12 cellular contexts compared by ENCODE assay signal in genomic region chr15:81275711-81276417, GRCh38. TPM values are rescaled to one million over a fixed set of nuclear protein-coding genes. Genes with fewer than 3 reads are reported as not detected.
A peak's percentile ranks its signal among the peaks of the same experiment; 100 is the strongest.
DNase-seq lines count a peak whose midpoint lies in the region; ATAC-seq, FAIRE-seq and TF ChIP-seq lines count a peak whose summit lies in the region.
"Had no signal": no experiment of that assay in that cellular context is flagged by ENCODE, and none has a peak within 500 bp of the region (broad histone marks: within the 10 kb centered on the region; RNA-seq: fewer than 3 reads in every experiment).

No MANE protein-coding gene starts in this region.

- H3K9me3 ChIP-seq in liver (ENCODE audit: control insufficient read depth in 4 of 4, low read length in 3 of 4) (no peaks in the 10 kb centered on the region), HepG2 (ENCODE audit: low read length) (no peaks in the 10 kb centered on the region), body of pancreas (no peaks in the 10 kb centered on the region), mesenchymal stem cell (ENCODE audit: control insufficient read depth, low read length) (peaks cover 14% of the 10 kb centered on the region), aorta (ENCODE audit: control insufficient read depth, low read length) (no peaks in the 10 kb centered on the region), PC-9 (ENCODE audit: insufficient read depth, low read depth) (no peaks in the 10 kb centered on the region)

- no peak overlapping the region for H2BK120ac ChIP-seq in mesenchymal stem cell (ENCODE audit: low read depth, low read length)

- no peak for TF ChIP-seq EP300 in HepG2 (IDR thresholded peaks at IDR 0.05; ENCODE audit: low read depth in 2 of 2, low read length in 2 of 2)
- TF ChIP-seq EP300 in HepG2 (CRISPR knock-in tag; IDR thresholded peaks at IDR 0.05; ENCODE audit: borderline replicate concordance): no peak

- H3K9ac ChIP-seq in liver (ENCODE audit: low read depth in 1 of 2, low read length in 2 of 2) (peak overlapping the region in 1 of 2 donors; percentile 23), HepG2 (ENCODE audit: insufficient read depth, low read depth, low read length) (no peak overlapping the region), mesenchymal stem cell (ENCODE audit: low read length) (peak overlapping the region; percentile 62)

- no peaks in the 10 kb centered on the region for H3K79me1 ChIP-seq in mesenchymal stem cell (replicated peaks; ENCODE audit: low read length, poor library complexity, severe bottlenecking)

- no peak overlapping the region for H2BK5ac ChIP-seq in mesenchymal stem cell (ENCODE audit: low read depth, low read length, poor library complexity, severe bottlenecking)

- no peak overlapping the region for H3K18ac ChIP-seq in mesenchymal stem cell (ENCODE audit: low read depth in 1 of 2, low read length in 2 of 2)

- no peak for TF ChIP-seq POLR2A in HepG2 (IDR thresholded peaks at IDR 0.05; ENCODE audit: insufficient read depth in 1 of 2, low read depth in 2 of 2, low read length in 2 of 2)
- no peak for TF ChIP-seq POLR2A in body of pancreas (IDR thresholded peaks at IDR 0.05)

- 70% methylated on average over 4 of the region's 4 CpGs for WGBS in liver
- WGBS in HepG2 (ENCODE audit: low lambda C conversion rate): 19% methylated on average over 4 of the region's 4 CpGs
- 73 to 74% methylated on average over 4 of the region's 4 CpGs for WGBS in body of pancreas, 2 donors
- 82% methylated on average over 3 of the region's 4 CpGs for WGBS in mesenchymal stem cell
- 73 to 74% methylated on average over 4 of the region's 4 CpGs for WGBS in aorta, 2 donors

- in situ Hi-C loops in HepG2 (cut with HindIII; ENCODE audit: extremely low pct_ligation_motif_present, low pct_unique_long_range_greater_than_20kb): loop anchor here (5.0 kb wide), 1 partner anchor 126 kb away; no protein-coding TSS in a partner anchor

- H3K27me3 ChIP-seq in liver (ENCODE audit: control insufficient read depth in 4 of 4, insufficient read depth in 4 of 4, low read length in 3 of 4): no peaks in the 10 kb centered on the region
- H3K27me3 ChIP-seq in HepG2 (ENCODE audit: control insufficient read depth in 1 of 2, insufficient read depth in 2 of 2, low read length in 2 of 2): peaks cover 0 to 2% of the 10 kb centered on the region in 2 experiments; a peak in 1 of 5 replicates
- H3K27me3 ChIP-seq in body of pancreas: no peaks in the 10 kb centered on the region
- peaks cover 5 to 39% of the 10 kb centered on the region in 2 experiments for H3K27me3 ChIP-seq in mesenchymal stem cell (ENCODE audit: control insufficient read depth in 1 of 2, insufficient read depth in 1 of 2, low read length in 2 of 2)
- no peaks in the 10 kb centered on the region for H3K27me3 ChIP-seq in aorta (ENCODE audit: control insufficient read depth in 1 of 2, insufficient read depth in 2 of 2, low read length in 1 of 2)
- H3K27me3 ChIP-seq in PC-9 (ENCODE audit: insufficient read depth, low read depth): peaks cover 38% of the 10 kb centered on the region
- H3K27me3 ChIP-seq: brain microvascular endothelial cell had no signal

- H3K23ac ChIP-seq in mesenchymal stem cell (ENCODE audit: low read length in 2 of 2): no peak overlapping the region

- H4K8ac ChIP-seq in mesenchymal stem cell (ENCODE audit: low read length): no peak overlapping the region

- no peak overlapping the region for H2BK15ac ChIP-seq in mesenchymal stem cell (ENCODE audit: low read depth, poor library complexity, severe bottlenecking)

- H3K4me2 ChIP-seq in HepG2 (ENCODE audit: low read depth, low read length) (no peak overlapping the region), mesenchymal stem cell (ENCODE audit: low read length, poor library complexity, severe bottlenecking) (no peak overlapping the region), PC-9 (no peak overlapping the region)

- no peak overlapping the region for H2AK5ac ChIP-seq in mesenchymal stem cell (ENCODE audit: low read length, severe bottlenecking)

- H3F3A ChIP-seq in PC-9 (ENCODE audit: insufficient read depth, low read depth): no peaks in the 10 kb centered on the region

- BruUV-seq in HepG2 (replicated peaks; lab: Mats Ljungman, UMichigan): no TSS peak
- BruUV-seq in PC-9 (replicated peaks; lab: Mats Ljungman, UMichigan): no TSS peak

- FAIRE-seq in HepG2 (lab: Jason Lieb, UNC): no peak
- FAIRE-seq: G401.6, TTC549 had no signal

- H2AFZ ChIP-seq in HepG2 (ENCODE audit: low read length) (no peak overlapping the region), mesenchymal stem cell (ENCODE audit: low read depth, low read length) (no peak overlapping the region), PC-9 (no peak overlapping the region)

- H3K4ac ChIP-seq in mesenchymal stem cell (ENCODE audit: low read depth in 1 of 2, low read length in 2 of 2): no peak overlapping the region

- H3K4me3 ChIP-seq in liver (ENCODE audit: low read depth in 1 of 3, low read length in 3 of 3): no peak overlapping the region
- H3K4me3 ChIP-seq in HepG2 (replicated peaks in 1 of 3; ENCODE audit: insufficient read depth in 1 of 3, low read depth in 2 of 3, low read length in 3 of 3): no peak overlapping the region
- no peak overlapping the region for H3K4me3 ChIP-seq in body of pancreas
- H3K4me3 ChIP-seq in mesenchymal stem cell (ENCODE audit: insufficient read depth in 1 of 2, low read depth in 1 of 2, low read length in 2 of 2): no peak overlapping the region
- H3K4me3 ChIP-seq in aorta (ENCODE audit: low read length in 2 of 2): no peak overlapping the region
- H3K4me3 ChIP-seq in PC-9: no peak overlapping the region

- H3K14ac ChIP-seq in mesenchymal stem cell (ENCODE audit: low read length in 2 of 2): no peak overlapping the region

- POLR2A ChIA-PET in HepG2 (lab: Yijun Ruan, JAX): no interaction called here
- POLR2A ChIA-PET in PC-9 (lab: Charles Lee; ENCODE audit: unreplicated experiment): no interaction called here

- TF ChIP-seq CTCF in liver (IDR thresholded peaks at IDR 0.05; ENCODE audit: low read depth, low read length, missing input control): no peak
- no peak for TF ChIP-seq CTCF in HepG2 (CRISPR knock-in tag; IDR thresholded peaks at IDR 0.05)
- no peak for TF ChIP-seq CTCF in body of pancreas (IDR thresholded peaks at IDR 0.05)
- no peak for TF ChIP-seq CTCF in PC-9 (conservative IDR thresholded peaks at IDR 0.05)

- H3K27ac ChIP-seq in liver (ENCODE audit: low read depth in 1 of 2, low read length in 2 of 2): peak overlapping the region; percentile 45 to 62
- no peak overlapping the region for H3K27ac ChIP-seq in HepG2 (ENCODE audit: extremely low read length, insufficient read depth, low read length)
- peak overlapping the region in 3 of 4 donors; percentile 10 to 38 (median 31) for H3K27ac ChIP-seq in body of pancreas
- no peak overlapping the region for H3K27ac ChIP-seq in mesenchymal stem cell (ENCODE audit: low read length, poor library complexity, severe bottlenecking)
- H3K27ac ChIP-seq in aorta (ENCODE audit: low read depth in 1 of 2, low read length in 2 of 2): no peak overlapping the region
- no peak overlapping the region for H3K27ac ChIP-seq in PC-9
- H3K27ac ChIP-seq: brain microvascular endothelial cell, epithelial cell of prostate had no signal

- intact Hi-C loops in HepG2 (cut with micrococcal nuclease; ENCODE audit: unreplicated experiment) (loop anchor here (1.0 kb wide), 1 partner anchor 61 kb away; no protein-coding TSS in a partner anchor), body of pancreas (cut with DNase I) (no loop called here), aorta (cut with DNase I) (loop anchor here (2.0 to 5.0 kb wide), 2 partner anchors 61 to 125 kb away; no protein-coding TSS in a partner anchor), PC-9 (cut with micrococcal nuclease; ENCODE audit: unreplicated experiment) (loop anchor here (1.0 to 5.0 kb wide), 3 partner anchors 60 to 206 kb away; no protein-coding TSS in a partner anchor)

- H2BK12ac ChIP-seq in mesenchymal stem cell (ENCODE audit: low read length in 2 of 2): no peak overlapping the region

- DNase-seq in HepG2 (ENCODE audit: low spot score) (no peak), body of pancreas (no peak), mesenchymal stem cell (no peak), aorta (no peak), PC-9 (no peak), MV-4-11 (lab: John Stamatoyannopoulos, UW) (no peak)

- no peaks in the 10 kb centered on the region for H3K9me2 ChIP-seq in PC-9 (ENCODE audit: insufficient read depth)

- H4K20me1 ChIP-seq in HepG2 (ENCODE audit: insufficient read depth, low read length) (no peaks in the 10 kb centered on the region), PC-9 (ENCODE audit: insufficient read depth) (no peaks in the 10 kb centered on the region)

- no peak overlapping the region for H4K91ac ChIP-seq in mesenchymal stem cell (ENCODE audit: low read length)

- TF ChIP-seq RAD21 in liver (IDR thresholded peaks at IDR 0.05): peak; percentile 14 to 38
- no peak for TF ChIP-seq RAD21 in HepG2 (CRISPR knock-in tag; IDR thresholded peaks at IDR 0.05)

- H3K36me3 ChIP-seq in liver (ENCODE audit: control insufficient read depth in 4 of 4, insufficient read depth in 3 of 4, low read depth in 1 of 4, low read length in 3 of 4): no peaks in the 10 kb centered on the region
- no peaks in the 10 kb centered on the region for H3K36me3 ChIP-seq in HepG2 (replicated peaks in 1 of 2; ENCODE audit: control insufficient read depth in 1 of 2, insufficient read depth in 2 of 2, low read length in 2 of 2)
- no peaks in the 10 kb centered on the region for H3K36me3 ChIP-seq in body of pancreas (replicated peaks in 1 of 2; ENCODE audit: insufficient read depth in 1 of 2, low read depth in 2 of 2)
- H3K36me3 ChIP-seq in mesenchymal stem cell (ENCODE audit: control insufficient read depth in 1 of 2, insufficient read depth in 2 of 2, low read depth in 1 of 2, low read length in 2 of 2): peaks cover 0 to 7% of the 10 kb centered on the region in 2 experiments
- H3K36me3 ChIP-seq in aorta (ENCODE audit: control insufficient read depth in 1 of 2, insufficient read depth in 2 of 2, low read length in 1 of 2): no peaks in the 10 kb centered on the region
- H3K36me3 ChIP-seq in PC-9 (ENCODE audit: low read depth): no peaks in the 10 kb centered on the region
- H3K36me3 ChIP-seq: brain microvascular endothelial cell had no signal

- CTCF ChIA-PET in HepG2 (lab: Yijun Ruan, JAX; ENCODE audit: low intra/inter-chr PET ratio, low total read pairs) (interaction anchor here (1.0 to 2.2 kb wide), 4 partner anchors 61 to 205 kb away, joined by 3 to 24 read pairs (median 7); no protein-coding TSS in a partner anchor), PC-9 (lab: Charles Lee) (interaction anchor here (0.6 kb wide), 2 partner anchors 184 to 223 kb away, joined by 3 to 4 read pairs; no protein-coding TSS in a partner anchor)

- H3K79me2 ChIP-seq in HepG2 (ENCODE audit: insufficient read depth, low read length): no peaks in the 10 kb centered on the region
- no peaks in the 10 kb centered on the region for H3K79me2 ChIP-seq in PC-9 (ENCODE audit: low read depth)

- peaks cover 16 to 63% (median 54%) of the 10 kb centered on the region in 4 donors for H3K4me1 ChIP-seq in liver (ENCODE audit: control insufficient read depth in 4 of 4, insufficient read depth in 4 of 4, low read length in 3 of 4)
- no peaks in the 10 kb centered on the region for H3K4me1 ChIP-seq in HepG2 (ENCODE audit: insufficient read depth, low read length)
- H3K4me1 ChIP-seq in body of pancreas: peaks cover 22% of the 10 kb centered on the region
- H3K4me1 ChIP-seq in mesenchymal stem cell (ENCODE audit: control insufficient read depth, insufficient read depth, low read depth, low read length): peaks cover 10% of the 10 kb centered on the region
- no peaks in the 10 kb centered on the region for H3K4me1 ChIP-seq in aorta (ENCODE audit: control insufficient read depth in 1 of 2, insufficient read depth in 2 of 2, low read length in 2 of 2)
- H3K4me1 ChIP-seq in PC-9 (replicated peaks; ENCODE audit: insufficient read depth): no peaks in the 10 kb centered on the region

- ATAC-seq in HepG2 (no peak), body of pancreas (peak; percentile 51), aorta (ENCODE audit: low FRiP score) (peak; percentile 49), GM19324 (IDR thresholded peaks at IDR 0.05; ENCODE audit: low FRiP score, unreplicated experiment) (no peak)

RNA-seq across cellular contexts. Expression of gene STARD5, which starts 48.1 kb away (rescaled TPM):
- total RNA-seq in liver (10 to 100 TPM in 1 of 2 donors, 1 to 10 TPM in 1; 1.1 to 45.3 TPM), HepG2 (2016; rRNA removed; fragmentation: Illumina TruSeq; extraction: Trizol) (1.6 and 3.1 TPM in 2 replicates), body of pancreas (1 to 10 TPM; 1.3 to 9.6 TPM), aorta (1 to 10 TPM; 2.2 to 7.0 TPM), PC-9 (2021) (0.41 and 0.80 TPM in 2 replicates)
- polyA plus RNA-seq in liver (10 to 100 TPM; 26.1 to 47.0 TPM), HepG2 (2011; rRNA removed) (3.5 TPM in 2 replicates), aorta (10 to 100 TPM in 1 of 2 donors, 1 to 10 TPM in 1; 3.6 to 10.3 TPM)
- total RNA-seq in HepG2 (2016; cell fraction: cytosol; rRNA removed; fragmentation: Illumina TruSeq; extraction: Trizol; ENCODE audit: low read depth): 1.0 and 1.6 TPM in 2 replicates
- total RNA-seq in HepG2 (2016; cell fraction: insoluble cytoplasmic fraction; rRNA removed; fragmentation: Illumina TruSeq; extraction: Trizol): 0.79 and 2.3 TPM in 2 replicates
- 1.0 and 1.2 TPM in 2 replicates for total RNA-seq in HepG2 (2016; cell fraction: membrane; rRNA removed; fragmentation: Illumina TruSeq; extraction: Trizol)
- 3.9 and 5.4 TPM in 2 replicates for total RNA-seq in HepG2 (2016; cell fraction: nucleus; rRNA removed; fragmentation: Illumina TruSeq; extraction: Trizol)
- 2.2 and 2.3 TPM in 2 replicates for polyA plus RNA-seq in HepG2 (2011; cell fraction: cytosol; rRNA removed)
- polyA plus RNA-seq in HepG2 (2011; cell fraction: nucleus; rRNA removed): 13.0 and 14.0 TPM in 2 replicates
- 0.79 and 0.84 TPM in 2 replicates for polyA plus RNA-seq in HepG2 (2012)
- 0.96 and 0.98 TPM in 2 replicates for polyA plus RNA-seq in HepG2 (2016; cell fraction: cytosol; fragmentation: Illumina TruSeq; extraction: Trizol; ENCODE audit: low read depth)
- polyA plus RNA-seq in HepG2 (2016; cell fraction: insoluble cytoplasmic fraction; fragmentation: Illumina TruSeq; extraction: Trizol; ENCODE audit: low read depth): 1.8 and 2.1 TPM in 2 replicates
- polyA plus RNA-seq in HepG2 (2016; cell fraction: membrane; fragmentation: Illumina TruSeq; extraction: Trizol; ENCODE audit: low read depth): 1.00 and 1.8 TPM in 2 replicates
- polyA plus RNA-seq in HepG2 (2016; cell fraction: nucleus; fragmentation: Illumina TruSeq; extraction: Trizol; ENCODE audit: insufficient read depth, low read depth): 6.1 and 6.6 TPM in 2 replicates
- polyA minus RNA-seq in HepG2 (2011; rRNA and poly(A)+ RNA removed; ENCODE audit: low replicate concordance): 2.2 and 3.7 TPM in 2 replicates
- 0.40 and 0.70 TPM in 2 replicates for polyA minus RNA-seq in HepG2 (2011; cell fraction: cytosol; rRNA and poly(A)+ RNA removed)
- 13.5 and 14.9 TPM in 2 replicates for polyA minus RNA-seq in HepG2 (2011; cell fraction: nucleus; rRNA and poly(A)+ RNA removed)
- 2.6 TPM for polyA plus RNA-seq in mesenchymal stem cell (2013, experiment 1 of 2)
- polyA plus RNA-seq in mesenchymal stem cell (2013, experiment 2 of 2): 2.5 TPM

Comparison
In these comparisons a context has a peak if more than half of its experiments do, and no peak if none do; other contexts are left out.
1. H3K27ac ChIP-seq: peak in liver (2 of 2) and body of pancreas (3 of 4); none in HepG2 (single experiment), mesenchymal stem cell (single experiment), aorta (0 of 2) and PC-9 (single experiment).
2. ATAC-seq: peak in body of pancreas (single experiment) and aorta (single experiment); none in HepG2 (single experiment) and GM19324 (single experiment).